Comparison of ENCODE assay signal across 22 cellular contexts in the genomic region with DNA sequence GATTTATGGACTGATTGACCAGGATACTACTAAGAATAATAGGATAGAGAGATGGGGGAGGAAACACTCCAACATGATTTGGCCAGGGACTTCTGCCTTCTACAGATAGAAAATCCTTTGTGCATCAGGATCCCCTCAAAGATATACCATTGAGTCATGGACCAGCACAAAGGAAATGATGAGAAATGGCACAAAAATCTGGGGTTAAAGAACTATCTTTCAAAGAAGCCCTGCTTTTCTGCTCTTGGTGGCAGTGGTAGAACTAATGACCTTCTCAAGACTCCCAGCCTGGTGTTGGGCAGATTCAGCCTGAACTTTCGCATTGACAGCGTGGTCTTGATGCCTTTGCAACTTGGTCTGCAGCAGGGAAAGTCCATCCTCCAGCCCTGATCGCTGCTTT. TPM values are rescaled to one million over a fixed set of nuclear protein-coding genes. Genes with fewer than 3 reads are reported as not detected.
DNase-seq lines count a peak whose midpoint lies in the region; ATAC-seq and TF ChIP-seq lines count a peak whose summit lies in the region.
"Had no signal": no experiment of that assay in that cellular context is flagged by ENCODE, and none has a peak within 500 bp of the region (broad histone marks: within the 10 kb centered on the region; RNA-seq: fewer than 3 reads in every experiment).

No MANE protein-coding gene starts in this region.

- no peaks in the 10 kb centered on the region for H3K27me3 ChIP-seq in WERI-Rb-1 (ENCODE audit: insufficient read depth, low read depth, severe bottlenecking)
- H3K27me3 ChIP-seq: breast epithelium, esophagus muscularis mucosa, heart right ventricle, stomach, uterus had no signal

- H3K4me1 ChIP-seq in mesodermal cell (ENCODE audit: control insufficient read depth, insufficient read depth, low read length, poor library complexity, severe bottlenecking): peaks cover 25% of the 10 kb centered on the region
- H3K4me1 ChIP-seq: breast epithelium, heart right ventricle, uterus had no signal

- H3K4me3 ChIP-seq in astrocyte of the spinal cord (ENCODE audit: low read depth, low read length) (no peak overlapping the region), mesodermal cell (ENCODE audit: extremely low read depth, insufficient read depth, low read length, poor library complexity, severe bottlenecking) (no peak overlapping the region), WERI-Rb-1 (ENCODE audit: low read depth, low read length) (no peak overlapping the region)
- H3K4me3 ChIP-seq: breast epithelium, esophagus muscularis mucosa, heart right ventricle, stomach, uterus had no signal

- in situ Hi-C loops in astrocyte of the spinal cord (cut with HindIII; ENCODE audit: low sequenced_read_pairs): no loop called here

- 86 to 94% methylated on average over 2 of the region's 3 CpGs for whole genome bisulfite sequencing in mesodermal cell (ENCODE audit: insufficient coverage in 2 of 2), 2 experiments

- H3K27ac ChIP-seq in mesodermal cell (ENCODE audit: low read depth, low read length, severe bottlenecking) (peak overlapping the region; percentile 82), WERI-Rb-1 (no peak overlapping the region)
- H3K27ac ChIP-seq: breast epithelium, esophagus muscularis mucosa, heart right ventricle, HL-60, stomach, uterus had no signal

- H3K9me3 ChIP-seq in mesodermal cell (ENCODE audit: control insufficient read depth, low read length) (no peaks in the 10 kb centered on the region), WERI-Rb-1 (ENCODE audit: severe bottlenecking) (no peaks in the 10 kb centered on the region)
- H3K9me3 ChIP-seq: breast epithelium, esophagus muscularis mucosa, heart right ventricle, stomach, uterus had no signal

- DNase-seq in AG08396 (ENCODE audit: low spot score) (peak; percentile 7), LHCN-M2 (ENCODE audit: low read depth) (peak; percentile 46), astrocyte of the spinal cord (ENCODE audit: low read depth, low spot score) (peak; percentile 40), Right ventricle myocardium superior (no peak), midbrain (lab: John Stamatoyannopoulos, UW) (no peak), WERI-Rb-1 (no peak), activated T-cell treated with anti-CD3 and anti-CD28 coated beads for 4 hours (no peak)
- DNase-seq: activated naive CD4-positive, alpha-beta T cell treated with anti-CD3 and anti-CD28 coated beads, Interleukin-2, amount 50 U/mL, for 16 hours; activated T-cell treated with anti-CD3 and anti-CD28 coated beads, Interleukin-2, amount 50 U/mL, for 1 hour; COR-L47; heart right ventricle; KG1; NCI-H1092 treated with DMSO at 0.1 percent for 48 hours; NCI-H774; retina; stomach; uterus had no signal

- no peaks in the 10 kb centered on the region for H3K36me3 ChIP-seq in mesodermal cell (ENCODE audit: control insufficient read depth, insufficient read depth, low read length)
- H3K36me3 ChIP-seq in WERI-Rb-1: no peaks in the 10 kb centered on the region
- H3K36me3 ChIP-seq: breast epithelium, esophagus muscularis mucosa, heart right ventricle, stomach, uterus had no signal

- intact Hi-C loops in Right ventricle myocardium superior (cut with DNase I): no loop called here

- no peak for TF ChIP-seq CTCF in astrocyte of the spinal cord (IDR thresholded peaks at IDR 0.05; ENCODE audit: low read depth, low read length)
- no peak for TF ChIP-seq CTCF in WERI-Rb-1 (IDR thresholded peaks at IDR 0.05; ENCODE audit: low read depth, low read length)

- ATAC-seq in Right ventricle myocardium superior (ENCODE audit: poor library complexity): no peak
- ATAC-seq: heart right ventricle, Panc1 had no signal

RNA-seq across cellular contexts. Expression of a gene that starts 27.6 kb away (rescaled TPM):
- total RNA-seq in LHCN-M2 (2014; rRNA removed) (140 and 161 TPM in 2 replicates), Right ventricle myocardium superior (62.1 TPM)
- 101 TPM for polyA plus RNA-seq in LHCN-M2 (2012)
- polyA plus RNA-seq in mesodermal cell (2013, experiment 1 of 2): 263 TPM
- 252 TPM for polyA plus RNA-seq in mesodermal cell (2013, experiment 2 of 2)

Comparison
In these comparisons a context has a peak if more than half of its experiments do, and no peak if none do; other contexts are left out.
1. DNase-seq: peak in AG08396 (single experiment), LHCN-M2 (single experiment) and astrocyte of the spinal cord (single experiment); none in Right ventricle myocardium superior (single experiment), midbrain (single experiment), WERI-Rb-1 (single experiment) and activated T-cell treated with anti-CD3 and anti-CD28 coated beads for 4 hours (single experiment).